ENCODE assay signal across 1 cellular context in genomic region chr2:43698140-43698539, GRCh38. TPM values are rescaled to one million over a fixed set of nuclear protein-coding genes. Genes with fewer than 3 reads are reported as not detected.
"Had no signal": no experiment of that assay in that cellular context is flagged by ENCODE, and none has a peak within 500 bp of the region (broad histone marks: within the 10 kb centered on the region; RNA-seq: fewer than 3 reads in every experiment).

No MANE protein-coding gene starts in this region.

RNA-seq across cellular contexts. Expression of gene C1GALT1C1L, which starts 21.9 kb away (rescaled TPM):
- total RNA-seq: Peyer's patch had no signal
